In the genomic region with DNA sequence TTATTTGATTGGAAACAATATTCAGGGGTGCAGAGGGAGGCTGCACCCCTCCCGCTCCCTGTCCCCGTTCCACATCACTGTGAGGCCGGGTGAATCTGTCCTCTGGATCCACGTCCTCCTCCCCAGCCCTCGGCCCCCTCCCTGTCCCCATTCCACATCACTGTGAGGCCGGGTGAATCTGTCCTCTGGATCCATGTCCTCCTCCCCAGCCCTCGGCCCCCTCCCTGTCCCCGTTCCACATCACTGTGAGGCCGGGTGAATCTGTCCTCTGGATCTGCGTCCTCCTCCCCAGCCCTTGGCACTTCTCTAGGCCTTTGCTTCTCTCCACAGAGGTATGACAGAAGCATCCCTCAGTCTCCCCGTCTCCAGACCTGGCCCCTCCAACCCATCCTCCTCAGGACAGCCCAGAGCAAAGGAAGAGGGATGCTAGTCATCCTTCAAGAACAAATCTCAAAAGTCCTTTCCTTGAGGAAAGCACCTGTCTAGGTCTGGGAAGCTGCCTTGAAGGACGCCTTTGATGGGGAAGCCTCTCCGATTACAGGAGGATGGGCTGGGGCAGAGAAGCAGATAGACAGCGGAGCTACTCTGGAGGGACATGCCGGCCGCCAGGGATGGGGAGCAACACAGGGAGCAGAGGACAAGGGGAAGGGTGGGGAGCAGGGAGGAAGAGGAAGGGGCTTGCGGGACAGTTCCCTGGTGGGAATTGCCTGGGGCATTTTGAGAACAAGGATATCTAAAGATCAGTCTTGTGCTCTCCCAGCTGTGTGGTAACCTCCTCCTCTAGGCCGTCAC, we compare ENCODE assay signal across 15 cellular contexts. TPM values are rescaled to one million over a fixed set of nuclear protein-coding genes. Genes with fewer than 3 reads are reported as not detected.
DNase-seq lines count a peak whose midpoint lies in the region; ATAC-seq and TF ChIP-seq lines count a peak whose summit lies in the region.
"Had no signal": no experiment of that assay in that cellular context is flagged by ENCODE, and none has a peak within 500 bp of the region (broad histone marks: within the 10 kb centered on the region; RNA-seq: fewer than 3 reads in every experiment).

No MANE protein-coding gene starts in this region.

- H3K79me2 ChIP-seq in neural progenitor cell (ENCODE audit: low read depth), result no peaks in the 10 kb centered on the region

- peaks cover 12% of the 10 kb centered on the region for H3K4me1 Mint-ChIP-seq in T-helper 1 cell treated with Interleukin-12 subunit alpha and Interleukin-12 subunit beta and Interleukin-4 antibody, amounts not matched to agents 30 μg/mL and 1 μg/mL, for 36 hours (ENCODE audit: low read depth)
- H3K4me1 Mint-ChIP-seq in WTC11 (peaks cover 7% of the 10 kb centered on the region), neural progenitor cell (peaks cover 8% of the 10 kb centered on the region)
- H3K4me1 Mint-ChIP-seq in activated CD4-positive, alpha-beta memory T cell treated with anti-CD3 and anti-CD28 coated beads, Interleukin-2, amount 10 ng/mL, durations not matched to agents 7 days and 5 days, result peaks cover 10% of the 10 kb centered on the region

- H3K4me3 ChIP-seq in neural progenitor cell (no peak overlapping the region), upper lobe of right lung (no peak overlapping the region)
- H3K4me3 ChIP-seq: GM23338 had no signal

- no peak for ATAC-seq in WTC11
- peak; percentile 12 for ATAC-seq in upper lobe of right lung
- ATAC-seq: CD8-positive, alpha-beta T cell; GM23338 had no signal

- H3K36me3 Mint-ChIP-seq in T-helper 1 cell treated with Interleukin-12 subunit alpha and Interleukin-12 subunit beta and Interleukin-4 antibody, amounts not matched to agents 30 μg/mL and 1 μg/mL, for 36 hours (ENCODE audit: low read depth), result peaks cover 4% of the 10 kb centered on the region
- H3K36me3 Mint-ChIP-seq in WTC11 (no peaks in the 10 kb centered on the region), neural progenitor cell (no peaks in the 10 kb centered on the region)
- H3K36me3 Mint-ChIP-seq in activated CD4-positive, alpha-beta memory T cell treated with anti-CD3 and anti-CD28 coated beads, Interleukin-2, amount 10 ng/mL, durations not matched to agents 7 days and 5 days (ENCODE audit: low read depth), result no peaks in the 10 kb centered on the region
- H3K36me3 Mint-ChIP-seq: CD14-positive monocyte; CD8-positive, alpha-beta T cell had no signal

- peaks cover 21% of the 10 kb centered on the region for H3K9me3 Mint-ChIP-seq in T-helper 1 cell treated with Interleukin-12 subunit alpha and Interleukin-12 subunit beta and Interleukin-4 antibody, amounts not matched to agents 30 μg/mL and 1 μg/mL, for 36 hours
- H3K9me3 Mint-ChIP-seq in WTC11 (peaks cover 12% of the 10 kb centered on the region), neural progenitor cell (peaks cover 12% of the 10 kb centered on the region)
- peaks cover 8% of the 10 kb centered on the region for H3K9me3 Mint-ChIP-seq in activated CD4-positive, alpha-beta memory T cell treated with anti-CD3 and anti-CD28 coated beads, Interleukin-2, amount 10 ng/mL, durations not matched to agents 7 days and 5 days
- H3K9me3 Mint-ChIP-seq: CD8-positive, alpha-beta T cell had no signal

- POLR2A ChIA-PET in WTC11 (lab: Charles Lee), result no interaction called here
- POLR2A ChIA-PET in activated CD4-positive, alpha-beta memory T cell treated with anti-CD3 and anti-CD28 coated beads, Interleukin-2, amount 10 ng/mL, durations not matched to agents 7 days and 5 days (lab: Charles Lee), result no interaction called here

- CTCF ChIA-PET in WTC11 (lab: Charles Lee), result no interaction called here
- CTCF ChIA-PET in activated CD4-positive, alpha-beta memory T cell treated with anti-CD3 and anti-CD28 coated beads, Interleukin-2, amount 10 ng/mL, durations not matched to agents 7 days and 5 days (lab: Charles Lee), result no interaction called here

- H3K9ac ChIP-seq in neural progenitor cell, result no peak overlapping the region

- intact Hi-C loops in upper lobe of right lung (cut with DNase I), result no loop called here

- peaks cover 21% of the 10 kb centered on the region for H3K27me3 Mint-ChIP-seq in T-helper 1 cell treated with Interleukin-12 subunit alpha and Interleukin-12 subunit beta and Interleukin-4 antibody, amounts not matched to agents 30 μg/mL and 1 μg/mL, for 36 hours (ENCODE audit: low read depth)
- H3K27me3 Mint-ChIP-seq in WTC11 (ENCODE audit: low read depth), result no peaks in the 10 kb centered on the region; the same call in 1 of the 2 replicates
- peaks cover 5% of the 10 kb centered on the region for H3K27me3 Mint-ChIP-seq in neural progenitor cell (ENCODE audit: insufficient read depth, low read depth)
- H3K27me3 Mint-ChIP-seq in activated CD4-positive, alpha-beta memory T cell treated with anti-CD3 and anti-CD28 coated beads, Interleukin-2, amount 10 ng/mL, durations not matched to agents 7 days and 5 days, result peaks cover 2% of the 10 kb centered on the region

- H4K20me1 ChIP-seq in neural progenitor cell (ENCODE audit: low read depth), result no peaks in the 10 kb centered on the region

- H3K4me1 ChIP-seq in neural progenitor cell, result no peaks in the 10 kb centered on the region
- H3K4me1 ChIP-seq in upper lobe of right lung, result no peaks in the 10 kb centered on the region

- no peak overlapping the region for H3K4me2 ChIP-seq in neural progenitor cell
- H3K4me2 ChIP-seq: GM23338 had no signal

- H2AFZ ChIP-seq in neural progenitor cell (replicated peaks), result no peak overlapping the region
- H2AFZ ChIP-seq: GM23338 had no signal

- no peak overlapping the region for H3K27ac ChIP-seq in neural progenitor cell
- no peak overlapping the region for H3K27ac ChIP-seq in upper lobe of right lung
- H3K27ac ChIP-seq: 22Rv1 had no signal

- TF ChIP-seq CTCF in WTC11 (IDR thresholded peaks at IDR 0.05), result no peak
- TF ChIP-seq CTCF in neural progenitor cell (IDR thresholded peaks at IDR 0.05), result no peak
- TF ChIP-seq CTCF in upper lobe of right lung (IDR thresholded peaks at IDR 0.05), result no peak

- no peak overlapping the region for H3K4me3 Mint-ChIP-seq in T-helper 1 cell treated with Interleukin-12 subunit alpha and Interleukin-12 subunit beta and Interleukin-4 antibody, amounts not matched to agents 30 μg/mL and 1 μg/mL, for 36 hours
- H3K4me3 Mint-ChIP-seq in WTC11 (no peak overlapping the region), neural progenitor cell (peak overlapping the region; percentile 30)
- H3K4me3 Mint-ChIP-seq in activated CD4-positive, alpha-beta memory T cell treated with anti-CD3 and anti-CD28 coated beads, Interleukin-2, amount 10 ng/mL, durations not matched to agents 7 days and 5 days, result no peak overlapping the region
- H3K4me3 Mint-ChIP-seq: CD14-positive monocyte; CD8-positive, alpha-beta T cell; GM23338 had no signal

- DNase-seq in T-helper 1 cell (no peak), WTC11 (ENCODE audit: low spot score) (no peak), neural progenitor cell (ENCODE audit: low spot score) (no peak), upper lobe of right lung (peak; percentile 55), DMS 273 (lab: John Stamatoyannopoulos, UW; ENCODE audit: unreplicated experiment) (no peak)
- DNase-seq in activated CD4-positive, alpha-beta memory T cell treated with anti-CD3 and anti-CD28 coated beads, Interleukin-2, amount 10 ng/mL, durations not matched to agents 7 days and 5 days, result no peak
- DNase-seq: CD8-positive, alpha-beta T cell; COR-L47; DND-41; GDM1; H7 had no signal

- peak overlapping the region; percentile 28 for H3K27ac Mint-ChIP-seq in T-helper 1 cell treated with Interleukin-12 subunit alpha and Interleukin-12 subunit beta and Interleukin-4 antibody, amounts not matched to agents 30 μg/mL and 1 μg/mL, for 36 hours
- no peak overlapping the region for H3K27ac Mint-ChIP-seq in WTC11
- peak overlapping the region; percentile 21 for H3K27ac Mint-ChIP-seq in neural progenitor cell
- no peak overlapping the region for H3K27ac Mint-ChIP-seq in activated CD4-positive, alpha-beta memory T cell treated with anti-CD3 and anti-CD28 coated beads, Interleukin-2, amount 10 ng/mL, durations not matched to agents 7 days and 5 days
- H3K27ac Mint-ChIP-seq: CD14-positive monocyte; CD8-positive, alpha-beta T cell; GM23338 had no signal

- H3F3A ChIP-seq in neural progenitor cell (ENCODE audit: low read depth), result no peaks in the 10 kb centered on the region

- H3K27me3 ChIP-seq in neural progenitor cell, result no peaks in the 10 kb centered on the region
- H3K27me3 ChIP-seq in upper lobe of right lung, result no peaks in the 10 kb centered on the region

- H3K9me3 ChIP-seq in neural progenitor cell (ENCODE audit: low read depth) (no peaks in the 10 kb centered on the region), upper lobe of right lung (no peaks in the 10 kb centered on the region)

- no peaks in the 10 kb centered on the region for H3K36me3 ChIP-seq in neural progenitor cell
- H3K36me3 ChIP-seq in upper lobe of right lung, result no peaks in the 10 kb centered on the region

TF ChIP-seq in WTC11, 78 proteins besides CTCF, POLR2A, EP300 and RAD21:
- TF ChIP-seq ESRRA (CRISPR knock-in tag; IDR thresholded peaks at IDR 0.05; ENCODE audit: borderline replicate concordance) (no peak), ZNF317 (CRISPR knock-in tag; IDR thresholded peaks at IDR 0.05; ENCODE audit: borderline replicate concordance, low read depth) (peak; percentile 56; the same call in 1 of the 2 replicates)
- TF ChIP-seq, protein P1, sequence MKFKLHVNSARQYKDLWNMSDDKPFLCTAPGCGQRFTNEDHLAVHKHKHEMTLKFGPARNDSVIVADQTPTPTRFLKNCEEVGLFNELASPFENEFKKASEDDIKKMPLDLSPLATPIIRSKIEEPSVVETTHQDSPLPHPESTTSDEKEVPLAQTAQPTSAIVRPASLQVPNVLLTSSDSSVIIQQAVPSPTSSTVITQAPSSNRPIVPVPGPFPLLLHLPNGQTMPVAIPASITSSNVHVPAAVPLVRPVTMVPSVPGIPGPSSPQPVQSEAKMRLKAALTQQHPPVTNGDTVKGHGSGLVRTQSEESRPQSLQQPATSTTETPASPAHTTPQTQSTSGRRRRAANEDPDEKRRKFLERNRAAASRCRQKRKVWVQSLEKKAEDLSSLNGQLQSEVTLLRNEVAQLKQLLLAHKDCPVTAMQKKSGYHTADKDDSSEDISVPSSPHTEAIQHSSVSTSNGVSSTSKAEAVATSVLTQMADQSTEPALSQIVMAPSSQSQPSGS (CRISPR knock-in tag; IDR thresholded peaks at IDR 0.05; ENCODE audit: borderline replicate concordance, low read depth), result no peak

RNA-seq across cellular contexts. Expression of gene AFAP1, which starts 10.8 kb away (rescaled TPM):
- 17.6 to 23.6 TPM (median 18.0 TPM) in 3 replicates for total RNA-seq in WTC11 (2021)
- total RNA-seq in neural progenitor cell (ENCODE audit: low replicate concordance), result 6.7 and 8.2 TPM in 2 replicates
- 28.7 TPM for total RNA-seq in upper lobe of right lung
- 1 to 10 TPM; 5.9 to 6.5 TPM for total RNA-seq in activated CD4-positive, alpha-beta memory T cell treated with anti-CD3 and anti-CD28 coated beads, Interleukin-2, amount 10 ng/mL, durations not matched to agents 7 days and 5 days

Comparison
In these comparisons a context has a peak if more than half of its experiments do, and no peak if none do; other contexts are left out.
1. H3K27ac Mint-ChIP-seq: peak in T-helper 1 cell treated with Interleukin-12 subunit alpha and Interleukin-12 subunit beta and Interleukin-4 antibody, amounts not matched to agents 30 μg/mL and 1 μg/mL, for 36 hours (single experiment) and neural progenitor cell (single experiment); none in WTC11 (single experiment) and activated CD4-positive, alpha-beta memory T cell treated with anti-CD3 and anti-CD28 coated beads, Interleukin-2, amount 10 ng/mL, durations not matched to agents 7 days and 5 days (single experiment).